ENCODE assay signal across 10 cellular contexts in the genomic region with DNA sequence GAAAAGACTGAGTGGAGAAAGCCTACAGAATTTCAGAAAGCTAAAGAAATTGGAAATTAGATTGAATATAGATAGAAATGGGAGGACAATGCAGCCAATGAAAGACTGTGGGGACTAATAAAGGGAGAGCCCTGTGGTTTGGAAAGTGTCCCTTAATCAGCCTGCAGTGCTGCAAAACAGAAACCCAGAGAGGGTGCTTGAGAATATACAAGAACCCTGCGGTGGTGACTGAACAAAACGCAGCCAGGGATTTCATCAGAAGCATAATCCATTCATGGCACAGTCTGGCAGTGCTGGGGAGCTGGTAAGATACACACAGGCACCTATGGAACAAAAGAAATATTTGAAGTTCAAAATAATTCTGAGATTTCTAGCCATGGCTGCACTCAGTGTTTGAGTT. TPM values are rescaled to one million over a fixed set of nuclear protein-coding genes. Genes with fewer than 3 reads are reported as not detected.
DNase-seq lines count a peak whose midpoint lies in the region; ATAC-seq and TF ChIP-seq lines count a peak whose summit lies in the region.
"Had no signal": no experiment of that assay in that cellular context is flagged by ENCODE, and none has a peak within 500 bp of the region (broad histone marks: within the 10 kb centered on the region; RNA-seq: fewer than 3 reads in every experiment).

No MANE protein-coding gene starts in this region.

- DNase-seq in stimulated activated CD4-positive, alpha-beta T cell treated with anti-CD3 and anti-CD28 coated beads, Interleukin-15, amount 100 ng/mL, for 24 hours: peak; percentile 18
- no peak for DNase-seq in stimulated activated CD4-positive, alpha-beta T cell treated with anti-CD3 and anti-CD28 coated beads, Interleukin-12 subunit alpha, Interleukin-12 subunit beta, amount 100 ng/mL, for 4 hours
- DNase-seq in RPMI8226: peak; percentile 44
- peak; percentile 36 for DNase-seq in fibroblast of pulmonary artery (ENCODE audit: low read depth)
- no peak for DNase-seq in epidermal melanocyte (ENCODE audit: insufficient read length, low spot score)
- DNase-seq in PC-9: no peak
- DNase-seq in NCI-H226: no peak

- no peaks in the 10 kb centered on the region for H4K20me1 ChIP-seq in PC-9 (ENCODE audit: insufficient read depth)

- H3K4me2 ChIP-seq in PC-9: no peak overlapping the region

- no peaks in the 10 kb centered on the region for H3K9me2 ChIP-seq in PC-9 (ENCODE audit: insufficient read depth)

- POLR2A ChIA-PET in PC-9 (lab: Charles Lee; ENCODE audit: unreplicated experiment): no interaction called here

- intact Hi-C loops in PC-9 (cut with micrococcal nuclease; ENCODE audit: unreplicated experiment): no loop called here

- H3F3A ChIP-seq in PC-9 (ENCODE audit: insufficient read depth, low read depth): 0 out of 2 replicates have a peak, but pooled peaks cover 4% of the 10 kb centered on the region

- H3K36me3 ChIP-seq in PC-9 (ENCODE audit: low read depth): peaks cover 3% of the 10 kb centered on the region; the same call in 1 of the 2 replicates
- H3K36me3 ChIP-seq: HAP-1 had no signal

- no peak overlapping the region for H3K27ac ChIP-seq in PC-9

- CTCF ChIA-PET in PC-9 (lab: Charles Lee): no interaction called here

- no peaks in the 10 kb centered on the region for H3K79me2 ChIP-seq in PC-9 (ENCODE audit: low read depth)

- no peaks in the 10 kb centered on the region; the same call in 1 of the 2 replicates for H3K4me1 ChIP-seq in PC-9 (replicated peaks; ENCODE audit: insufficient read depth)

- H2AFZ ChIP-seq in PC-9: no peak overlapping the region

- H3K9me3 ChIP-seq in PC-9 (ENCODE audit: insufficient read depth, low read depth): no peaks in the 10 kb centered on the region
- H3K9me3 ChIP-seq: HAP-1 had no signal

- BruUV-seq in PC-9 (replicated peaks; lab: Mats Ljungman, UMichigan): no TSS peak

- ATAC-seq in HG03457 (IDR thresholded peaks at IDR 0.05; ENCODE audit: unreplicated experiment): no peak

- no peak for TF ChIP-seq CTCF in fibroblast of pulmonary artery (IDR thresholded peaks at IDR 0.05; ENCODE audit: low read length, missing control alignments)
- TF ChIP-seq CTCF in PC-9 (conservative IDR thresholded peaks at IDR 0.05): no peak

- H3K4me3 ChIP-seq in fibroblast of pulmonary artery (replicated peaks; ENCODE audit: low read depth, low read length) (no peak overlapping the region), PC-9 (no peak overlapping the region)
- H3K4me3 ChIP-seq: HAP-1 had no signal

- no peaks in the 10 kb centered on the region for H3K27me3 ChIP-seq in PC-9 (ENCODE audit: insufficient read depth, low read depth)

RNA-seq across cellular contexts. Expression of a gene that starts 19.1 kb away (rescaled TPM):
- total RNA-seq in PC-9 (2021): 16.3 and 18.0 TPM in 2 replicates

RNA-seq across cellular contexts. Expression of a gene that starts 41.4 kb away (rescaled TPM):
- total RNA-seq in PC-9 (2021): not detected in 2 replicates
- total RNA-seq: mononuclear cell had no signal

Comparison
In these comparisons a context has a peak if more than half of its experiments do, and no peak if none do; other contexts are left out.
1. DNase-seq: peak in stimulated activated CD4-positive, alpha-beta T cell treated with anti-CD3 and anti-CD28 coated beads, Interleukin-15, amount 100 ng/mL, for 24 hours (single experiment), RPMI8226 (single experiment) and fibroblast of pulmonary artery (single experiment); none in stimulated activated CD4-positive, alpha-beta T cell treated with anti-CD3 and anti-CD28 coated beads, Interleukin-12 subunit alpha, Interleukin-12 subunit beta, amount 100 ng/mL, for 4 hours (single experiment), epidermal melanocyte (single experiment), PC-9 (0 of 2) and NCI-H226 (single experiment).